ENCODE assay signal across 1 cellular context in the genomic region with DNA sequence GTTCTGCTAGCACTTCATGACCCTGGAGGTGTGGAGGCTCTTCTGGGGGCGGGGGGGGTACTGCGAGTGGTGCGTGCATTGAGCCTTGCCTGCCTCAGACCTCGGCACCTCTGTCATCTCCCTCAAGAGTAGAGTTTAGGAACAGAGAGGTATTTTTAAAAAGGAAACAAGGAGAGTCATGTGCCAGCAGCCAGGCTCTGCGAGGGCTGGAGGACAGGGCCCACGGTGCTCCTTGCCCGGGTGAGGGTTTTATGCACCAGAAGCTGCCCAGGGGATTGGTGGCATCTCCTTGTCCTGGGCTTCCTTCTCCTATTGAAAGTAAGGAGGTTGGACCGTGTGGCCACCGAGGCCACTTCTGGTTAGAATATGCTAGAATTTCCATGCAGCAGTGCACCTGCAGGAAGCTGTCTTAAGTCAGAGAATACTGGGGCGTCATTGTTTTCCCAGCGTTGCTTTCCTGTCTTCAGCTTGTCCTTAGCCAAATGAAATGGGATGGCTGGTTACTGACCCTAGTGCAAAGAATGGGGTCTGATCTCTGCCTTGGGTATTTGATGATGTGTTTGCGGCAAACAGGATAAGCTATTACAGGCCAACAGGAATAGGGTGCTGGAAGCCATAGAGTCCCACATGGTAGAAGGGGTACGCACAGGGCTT.
A peak's percentile ranks its signal among the peaks of the same experiment; 100 is the strongest.
TF ChIP-seq lines count a peak whose summit lies in the region.

No MANE protein-coding gene starts in this region.

TF ChIP-seq in HepG2, 621 proteins besides CTCF, POLR2A, EP300 and RAD21:
- 0 out of 2 replicates have a peak, but pooled peaks have one; percentile 56 for TF ChIP-seq ZNF740 (CRISPR knock-in tag; IDR thresholded peaks at IDR 0.05)
- TF ChIP-seq, protein P1, sequence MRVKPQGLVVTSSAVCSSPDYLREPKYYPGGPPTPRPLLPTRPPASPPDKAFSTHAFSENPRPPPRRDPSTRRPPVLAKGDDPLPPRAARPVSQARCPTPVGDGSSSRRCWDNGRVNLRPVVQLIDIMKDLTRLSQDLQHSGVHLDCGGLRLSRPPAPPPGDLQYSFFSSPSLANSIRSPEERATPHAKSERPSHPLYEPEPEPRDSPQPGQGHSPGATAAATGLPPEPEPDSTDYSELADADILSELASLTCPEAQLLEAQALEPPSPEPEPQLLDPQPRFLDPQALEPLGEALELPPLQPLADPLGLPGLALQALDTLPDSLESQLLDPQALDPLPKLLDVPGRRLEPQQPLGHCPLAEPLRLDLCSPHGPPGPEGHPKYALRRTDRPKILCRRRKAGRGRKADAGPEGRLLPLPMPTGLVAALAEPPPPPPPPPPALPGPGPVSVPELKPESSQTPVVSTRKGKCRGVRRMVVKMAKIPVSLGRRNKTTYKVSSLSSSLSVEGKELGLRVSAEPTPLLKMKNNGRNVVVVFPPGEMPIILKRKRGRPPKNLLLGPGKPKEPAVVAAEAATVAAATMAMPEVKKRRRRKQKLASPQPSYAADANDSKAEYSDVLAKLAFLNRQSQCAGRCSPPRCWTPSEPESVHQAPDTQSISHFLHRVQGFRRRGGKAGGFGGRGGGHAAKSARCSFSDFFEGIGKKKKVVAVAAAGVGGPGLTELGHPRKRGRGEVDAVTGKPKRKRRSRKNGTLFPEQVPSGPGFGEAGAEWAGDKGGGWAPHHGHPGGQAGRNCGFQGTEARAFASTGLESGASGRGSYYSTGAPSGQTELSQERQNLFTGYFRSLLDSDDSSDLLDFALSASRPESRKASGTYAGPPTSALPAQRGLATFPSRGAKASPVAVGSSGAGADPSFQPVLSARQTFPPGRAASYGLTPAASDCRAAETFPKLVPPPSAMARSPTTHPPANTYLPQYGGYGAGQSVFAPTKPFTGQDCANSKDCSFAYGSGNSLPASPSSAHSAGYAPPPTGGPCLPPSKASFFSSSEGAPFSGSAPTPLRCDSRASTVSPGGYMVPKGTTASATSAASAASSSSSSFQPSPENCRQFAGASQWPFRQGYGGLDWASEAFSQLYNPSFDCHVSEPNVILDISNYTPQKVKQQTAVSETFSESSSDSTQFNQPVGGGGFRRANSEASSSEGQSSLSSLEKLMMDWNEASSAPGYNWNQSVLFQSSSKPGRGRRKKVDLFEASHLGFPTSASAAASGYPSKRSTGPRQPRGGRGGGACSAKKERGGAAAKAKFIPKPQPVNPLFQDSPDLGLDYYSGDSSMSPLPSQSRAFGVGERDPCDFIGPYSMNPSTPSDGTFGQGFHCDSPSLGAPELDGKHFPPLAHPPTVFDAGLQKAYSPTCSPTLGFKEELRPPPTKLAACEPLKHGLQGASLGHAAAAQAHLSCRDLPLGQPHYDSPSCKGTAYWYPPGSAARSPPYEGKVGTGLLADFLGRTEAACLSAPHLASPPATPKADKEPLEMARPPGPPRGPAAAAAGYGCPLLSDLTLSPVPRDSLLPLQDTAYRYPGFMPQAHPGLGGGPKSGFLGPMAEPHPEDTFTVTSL (CRISPR knock-in tag; IDR thresholded peaks at IDR 0.05; ENCODE audit: borderline replicate concordance): no peak
